In the genomic region with DNA sequence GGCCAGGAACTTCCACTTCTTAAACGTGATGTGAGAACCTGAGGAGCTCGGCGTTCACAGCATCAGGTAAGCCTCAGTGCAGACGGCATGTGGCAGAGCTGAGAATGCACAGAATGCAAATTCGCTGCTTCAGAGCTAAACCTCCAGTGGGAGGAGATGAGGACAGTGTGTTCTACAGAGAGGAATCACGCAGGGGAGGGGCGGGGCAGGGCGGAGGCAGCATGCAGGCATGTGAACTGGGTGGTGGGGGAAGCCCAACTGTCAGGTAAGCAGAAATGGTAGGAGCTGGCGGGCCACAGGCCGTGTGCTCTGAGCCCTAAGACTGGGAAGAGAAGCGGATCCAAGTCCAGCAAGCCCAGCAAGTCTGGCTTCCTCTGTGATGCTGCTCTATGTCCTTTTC, we compare ENCODE assay signal across 1 cellular context.
TF ChIP-seq lines count a peak whose summit lies in the region.

No MANE protein-coding gene starts in this region.

TF ChIP-seq in H1, 55 proteins besides CTCF, POLR2A, EP300 and RAD21 (continued from another document):
- TF ChIP-seq RFX5 (IDR thresholded peaks at IDR 0.05; ENCODE audit: borderline replicate concordance, low read depth, low read length) (no peak), HDAC6 (IDR thresholded peaks at IDR 0.05; ENCODE audit: low read depth, low read length) (no peak), SP2 (IDR thresholded peaks at IDR 0.05; ENCODE audit: low read length) (no peak), YY1 (IDR thresholded peaks at IDR 0.05; ENCODE audit: low read depth, low read length) (no peak), SRF (IDR thresholded peaks at IDR 0.05; ENCODE audit: low read depth, low read length) (no peak), TAF7 (optimal IDR thresholded peaks at IDR 0.05; ENCODE audit: borderline replicate concordance, low read depth, low read length) (no peak), BCL11A (IDR thresholded peaks at IDR 0.05; ENCODE audit: low read depth in 2 of 2, low read length in 2 of 2) (no peak), SAP30 (IDR thresholded peaks at IDR 0.05; ENCODE audit: insufficient read depth, insufficient replicate concordance, low read length) (no peak), CBX5 (IDR thresholded peaks at IDR 0.05; ENCODE audit: low read depth, low read length) (no peak), ASH2L (IDR thresholded peaks at IDR 0.05; ENCODE audit: low read length) (no peak), SIN3A (conservative IDR thresholded peaks at IDR 0.05 in 1 of 2, IDR thresholded peaks at IDR 0.05 in 1 of 2; ENCODE audit: low read depth in 1 of 2, low read length in 2 of 2) (no peak), TEAD4 (IDR thresholded peaks at IDR 0.05; ENCODE audit: low read depth, low read length) (no peak)
- TF ChIP-seq, protein P1, sequence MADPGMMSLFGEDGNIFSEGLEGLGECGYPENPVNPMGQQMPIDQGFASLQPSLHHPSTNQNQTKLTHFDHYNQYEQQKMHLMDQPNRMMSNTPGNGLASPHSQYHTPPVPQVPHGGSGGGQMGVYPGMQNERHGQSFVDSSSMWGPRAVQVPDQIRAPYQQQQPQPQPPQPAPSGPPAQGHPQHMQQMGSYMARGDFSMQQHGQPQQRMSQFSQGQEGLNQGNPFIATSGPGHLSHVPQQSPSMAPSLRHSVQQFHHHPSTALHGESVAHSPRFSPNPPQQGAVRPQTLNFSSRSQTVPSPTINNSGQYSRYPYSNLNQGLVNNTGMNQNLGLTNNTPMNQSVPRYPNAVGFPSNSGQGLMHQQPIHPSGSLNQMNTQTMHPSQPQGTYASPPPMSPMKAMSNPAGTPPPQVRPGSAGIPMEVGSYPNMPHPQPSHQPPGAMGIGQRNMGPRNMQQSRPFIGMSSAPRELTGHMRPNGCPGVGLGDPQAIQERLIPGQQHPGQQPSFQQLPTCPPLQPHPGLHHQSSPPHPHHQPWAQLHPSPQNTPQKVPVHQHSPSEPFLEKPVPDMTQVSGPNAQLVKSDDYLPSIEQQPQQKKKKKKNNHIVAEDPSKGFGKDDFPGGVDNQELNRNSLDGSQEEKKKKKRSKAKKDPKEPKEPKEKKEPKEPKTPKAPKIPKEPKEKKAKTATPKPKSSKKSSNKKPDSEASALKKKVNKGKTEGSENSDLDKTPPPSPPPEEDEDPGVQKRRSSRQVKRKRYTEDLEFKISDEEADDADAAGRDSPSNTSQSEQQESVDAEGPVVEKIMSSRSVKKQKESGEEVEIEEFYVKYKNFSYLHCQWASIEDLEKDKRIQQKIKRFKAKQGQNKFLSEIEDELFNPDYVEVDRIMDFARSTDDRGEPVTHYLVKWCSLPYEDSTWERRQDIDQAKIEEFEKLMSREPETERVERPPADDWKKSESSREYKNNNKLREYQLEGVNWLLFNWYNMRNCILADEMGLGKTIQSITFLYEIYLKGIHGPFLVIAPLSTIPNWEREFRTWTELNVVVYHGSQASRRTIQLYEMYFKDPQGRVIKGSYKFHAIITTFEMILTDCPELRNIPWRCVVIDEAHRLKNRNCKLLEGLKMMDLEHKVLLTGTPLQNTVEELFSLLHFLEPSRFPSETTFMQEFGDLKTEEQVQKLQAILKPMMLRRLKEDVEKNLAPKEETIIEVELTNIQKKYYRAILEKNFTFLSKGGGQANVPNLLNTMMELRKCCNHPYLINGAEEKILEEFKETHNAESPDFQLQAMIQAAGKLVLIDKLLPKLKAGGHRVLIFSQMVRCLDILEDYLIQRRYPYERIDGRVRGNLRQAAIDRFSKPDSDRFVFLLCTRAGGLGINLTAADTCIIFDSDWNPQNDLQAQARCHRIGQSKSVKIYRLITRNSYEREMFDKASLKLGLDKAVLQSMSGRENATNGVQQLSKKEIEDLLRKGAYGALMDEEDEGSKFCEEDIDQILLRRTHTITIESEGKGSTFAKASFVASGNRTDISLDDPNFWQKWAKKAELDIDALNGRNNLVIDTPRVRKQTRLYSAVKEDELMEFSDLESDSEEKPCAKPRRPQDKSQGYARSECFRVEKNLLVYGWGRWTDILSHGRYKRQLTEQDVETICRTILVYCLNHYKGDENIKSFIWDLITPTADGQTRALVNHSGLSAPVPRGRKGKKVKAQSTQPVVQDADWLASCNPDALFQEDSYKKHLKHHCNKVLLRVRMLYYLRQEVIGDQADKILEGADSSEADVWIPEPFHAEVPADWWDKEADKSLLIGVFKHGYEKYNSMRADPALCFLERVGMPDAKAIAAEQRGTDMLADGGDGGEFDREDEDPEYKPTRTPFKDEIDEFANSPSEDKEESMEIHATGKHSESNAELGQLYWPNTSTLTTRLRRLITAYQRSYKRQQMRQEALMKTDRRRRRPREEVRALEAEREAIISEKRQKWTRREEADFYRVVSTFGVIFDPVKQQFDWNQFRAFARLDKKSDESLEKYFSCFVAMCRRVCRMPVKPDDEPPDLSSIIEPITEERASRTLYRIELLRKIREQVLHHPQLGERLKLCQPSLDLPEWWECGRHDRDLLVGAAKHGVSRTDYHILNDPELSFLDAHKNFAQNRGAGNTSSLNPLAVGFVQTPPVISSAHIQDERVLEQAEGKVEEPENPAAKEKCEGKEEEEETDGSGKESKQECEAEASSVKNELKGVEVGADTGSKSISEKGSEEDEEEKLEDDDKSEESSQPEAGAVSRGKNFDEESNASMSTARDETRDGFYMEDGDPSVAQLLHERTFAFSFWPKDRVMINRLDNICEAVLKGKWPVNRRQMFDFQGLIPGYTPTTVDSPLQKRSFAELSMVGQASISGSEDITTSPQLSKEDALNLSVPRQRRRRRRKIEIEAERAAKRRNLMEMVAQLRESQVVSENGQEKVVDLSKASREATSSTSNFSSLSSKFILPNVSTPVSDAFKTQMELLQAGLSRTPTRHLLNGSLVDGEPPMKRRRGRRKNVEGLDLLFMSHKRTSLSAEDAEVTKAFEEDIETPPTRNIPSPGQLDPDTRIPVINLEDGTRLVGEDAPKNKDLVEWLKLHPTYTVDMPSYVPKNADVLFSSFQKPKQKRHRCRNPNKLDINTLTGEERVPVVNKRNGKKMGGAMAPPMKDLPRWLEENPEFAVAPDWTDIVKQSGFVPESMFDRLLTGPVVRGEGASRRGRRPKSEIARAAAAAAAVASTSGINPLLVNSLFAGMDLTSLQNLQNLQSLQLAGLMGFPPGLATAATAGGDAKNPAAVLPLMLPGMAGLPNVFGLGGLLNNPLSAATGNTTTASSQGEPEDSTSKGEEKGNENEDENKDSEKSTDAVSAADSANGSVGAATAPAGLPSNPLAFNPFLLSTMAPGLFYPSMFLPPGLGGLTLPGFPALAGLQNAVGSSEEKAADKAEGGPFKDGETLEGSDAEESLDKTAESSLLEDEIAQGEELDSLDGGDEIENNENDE (IDR thresholded peaks at IDR 0.05; ENCODE audit: insufficient replicate concordance, low read length): no peak
